Comparison of ENCODE assay signal across 18 cellular contexts in genomic region chr1:10697621-10698160, GRCh38.
DNase-seq lines count a peak whose midpoint lies in the region; ATAC-seq, FAIRE-seq and TF ChIP-seq lines count a peak whose summit lies in the region.
"Had no signal": no experiment of that assay in that cellular context is flagged by ENCODE, and none has a peak within 500 bp of the region (broad histone marks: within the 10 kb centered on the region; RNA-seq: fewer than 3 reads in every experiment).

No MANE protein-coding gene starts in this region.

- WGBS in neuronal stem cell (ENCODE audit: extremely low coverage in 2 of 2, insufficient read length in 2 of 2, insufficient replicate concordance in 1 of 2), 2 donors, result no CpG with 5 or more reads among the region's 25 CpGs

- no peak overlapping the region for H3K4ac ChIP-seq in neuronal stem cell (ENCODE audit: low read length)

- H3K4me3 ChIP-seq in neuronal stem cell (ENCODE audit: low read length in 2 of 2) (peak overlapping the region in 1 of 2 donors; percentile 4), vagina (no peak overlapping the region)
- H3K4me3 ChIP-seq: BLaER1, SJCRH30 had no signal

- H3K4me1 Mint-ChIP-seq in activated naive CD4-positive, alpha-beta T cell treated with anti-CD3 and anti-CD28 coated beads, Interleukin-2, amount 50 U/mL, for 24 hours, result peaks cover 27% of the 10 kb centered on the region
- peaks cover 20% of the 10 kb centered on the region for H3K4me1 Mint-ChIP-seq in activated naive CD4-positive, alpha-beta T cell treated with anti-CD3 and anti-CD28 coated beads for 36 hours (ENCODE audit: low read depth)

- no peak for DNase-seq in activated naive CD4-positive, alpha-beta T cell treated with anti-CD3 and anti-CD28 coated beads for 36 hours
- DNase-seq in neuronal stem cell (ENCODE audit: low spot score) (no peak), vagina (ENCODE audit: extremely low spot score in 2 of 2) (no peak), GM12891 (ENCODE audit: insufficient read length, low spot score) (no peak), NCI-H748 treated with DMSO at 0.1 percent for 48 hours (lab: John Stamatoyannopoulos, UW) (no peak), Right ventricle myocardium superior (no peak)
- DNase-seq: 8988T; Kasumi-1; NCI-H187; NCI-H345; NCI-H69; NK-92 treated with Interleukin-12 subunit alpha and Interleukin-12 subunit beta, amount 100 ng/mL, for 24 hours; RPMI8226; SJCRH30 had no signal

- H3K18ac ChIP-seq in neuronal stem cell (ENCODE audit: low read length), result peak overlapping the region; percentile 89

- H3K14ac ChIP-seq in neuronal stem cell (ENCODE audit: low read length), result peak overlapping the region; percentile 89

- TF ChIP-seq CTCF in VCaP (conservative IDR thresholded peaks at IDR 0.05) (no peak), vagina (IDR thresholded peaks at IDR 0.05) (no peak)

- peak overlapping the region; percentile 60 for H3K27ac Mint-ChIP-seq in activated naive CD4-positive, alpha-beta T cell treated with anti-CD3 and anti-CD28 coated beads, Interleukin-2, amount 50 U/mL, for 24 hours
- H3K27ac Mint-ChIP-seq in activated naive CD4-positive, alpha-beta T cell treated with anti-CD3 and anti-CD28 coated beads for 36 hours, result no peak overlapping the region
- H3K27ac Mint-ChIP-seq: HFFc6 had no signal

- peak overlapping the region; percentile 97 for H2AK5ac ChIP-seq in neuronal stem cell (ENCODE audit: low read depth, low read length)

- intact Hi-C loops in activated naive CD4-positive, alpha-beta T cell treated with anti-CD3 and anti-CD28 coated beads for 36 hours (cut with micrococcal nuclease), result no loop called here
- intact Hi-C loops in vagina (cut with DNase I), result no loop called here
- intact Hi-C loops in Right ventricle myocardium superior (cut with DNase I), result no loop called here

- H3K79me1 ChIP-seq in neuronal stem cell (ENCODE audit: low read depth, low read length), result no peaks in the 10 kb centered on the region

- no peaks in the 10 kb centered on the region for H3K9me3 Mint-ChIP-seq in activated naive CD4-positive, alpha-beta T cell treated with anti-CD3 and anti-CD28 coated beads, Interleukin-2, amount 50 U/mL, for 24 hours
- no peaks in the 10 kb centered on the region for H3K9me3 Mint-ChIP-seq in activated naive CD4-positive, alpha-beta T cell treated with anti-CD3 and anti-CD28 coated beads for 36 hours
- H3K9me3 Mint-ChIP-seq: HFFc6 had no signal

- no peaks in the 10 kb centered on the region for H3K36me3 Mint-ChIP-seq in activated naive CD4-positive, alpha-beta T cell treated with anti-CD3 and anti-CD28 coated beads, Interleukin-2, amount 50 U/mL, for 24 hours
- H3K36me3 Mint-ChIP-seq in activated naive CD4-positive, alpha-beta T cell treated with anti-CD3 and anti-CD28 coated beads for 36 hours (ENCODE audit: low read depth), result no peaks in the 10 kb centered on the region

- H3K27me3 ChIP-seq in neuronal stem cell (ENCODE audit: control insufficient read depth in 3 of 3, insufficient read depth in 3 of 3, low read depth in 1 of 3, low read length in 3 of 3) (peaks cover 0 to 65% (median 14%) of the 10 kb centered on the region in 3 experiments), vagina (no peaks in the 10 kb centered on the region)

- ATAC-seq in Right ventricle myocardium superior (ENCODE audit: poor library complexity), result no peak

- CTCF ChIA-PET in activated naive CD4-positive, alpha-beta T cell treated with anti-CD3 and anti-CD28 coated beads for 36 hours (lab: Charles Lee), result no interaction called here

- peak overlapping the region; percentile 98 for H2BK15ac ChIP-seq in neuronal stem cell (ENCODE audit: low read length)

- H3K27ac ChIP-seq in VCaP (peak overlapping the region; percentile 98), neuronal stem cell (replicated peaks; ENCODE audit: low read length) (no peak overlapping the region), vagina (peak overlapping the region; percentile 52)
- H3K27ac ChIP-seq: BLaER1, SJCRH30 had no signal

- H3K36me3 ChIP-seq in neuronal stem cell (replicated peaks in 1 of 2; ENCODE audit: control insufficient read depth in 2 of 2, insufficient read depth in 2 of 2, low read length in 2 of 2), result no peaks in the 10 kb centered on the region
- H3K36me3 ChIP-seq in vagina, result no peaks in the 10 kb centered on the region
- H3K36me3 ChIP-seq: BLaER1, SJCRH30 had no signal

- TF ChIP-seq POLR2A in vagina (IDR thresholded peaks at IDR 0.05) (no peak), GM12891 (IDR thresholded peaks at IDR 0.05; ENCODE audit: low read depth, low read length) (no peak)

- H4K8ac ChIP-seq in neuronal stem cell (ENCODE audit: low read depth, low read length), result no peak overlapping the region

- no peak for FAIRE-seq in GM12891 (lab: Jason Lieb, UNC)

- peak overlapping the region; percentile 58 for H2BK12ac ChIP-seq in neuronal stem cell (ENCODE audit: low read length)

- no peaks in the 10 kb centered on the region for H3K9me3 ChIP-seq in neuronal stem cell (replicated peaks in 1 of 2; ENCODE audit: control insufficient read depth in 2 of 2, insufficient read depth in 1 of 2, low read depth in 1 of 2, low read length in 2 of 2)
- no peaks in the 10 kb centered on the region for H3K9me3 ChIP-seq in vagina
- H3K9me3 ChIP-seq: BLaER1, SJCRH30 had no signal

- no peaks in the 10 kb centered on the region for H3K27me3 Mint-ChIP-seq in activated naive CD4-positive, alpha-beta T cell treated with anti-CD3 and anti-CD28 coated beads, Interleukin-2, amount 50 U/mL, for 24 hours
- peaks cover 2% of the 10 kb centered on the region for H3K27me3 Mint-ChIP-seq in activated naive CD4-positive, alpha-beta T cell treated with anti-CD3 and anti-CD28 coated beads for 36 hours (ENCODE audit: low read depth)

- no peak overlapping the region for H2BK5ac ChIP-seq in neuronal stem cell (ENCODE audit: low read length)

- H4K91ac ChIP-seq in neuronal stem cell (ENCODE audit: low read depth, low read length, poor library complexity), result no peak overlapping the region

- H3K4me1 ChIP-seq in neuronal stem cell (ENCODE audit: control insufficient read depth in 2 of 2, insufficient read depth in 1 of 2, low read depth in 1 of 2, low read length in 2 of 2) (peaks cover 4 to 6% of the 10 kb centered on the region in 2 donors), vagina (peaks cover 49% of the 10 kb centered on the region)

- H3K4me2 ChIP-seq in neuronal stem cell (ENCODE audit: insufficient read depth, low read length, poor library complexity, severe bottlenecking), result no peak overlapping the region
- H3K4me2 ChIP-seq: BLaER1 had no signal

- peak overlapping the region; percentile 27 for H3K4me3 Mint-ChIP-seq in activated naive CD4-positive, alpha-beta T cell treated with anti-CD3 and anti-CD28 coated beads, Interleukin-2, amount 50 U/mL, for 24 hours
- no peak overlapping the region for H3K4me3 Mint-ChIP-seq in activated naive CD4-positive, alpha-beta T cell treated with anti-CD3 and anti-CD28 coated beads for 36 hours
- H3K4me3 Mint-ChIP-seq: HFFc6 had no signal

- no peak overlapping the region for H3K9ac ChIP-seq in neuronal stem cell (ENCODE audit: low read depth, low read length, poor library complexity)
- H3K9ac ChIP-seq: BLaER1 had no signal

- no peak overlapping the region for H2BK120ac ChIP-seq in neuronal stem cell (ENCODE audit: low read depth, low read length)

- H3K23ac ChIP-seq in neuronal stem cell (ENCODE audit: low read depth, low read length, poor library complexity), result peak overlapping the region; percentile 65

- no peak overlapping the region for H2AFZ ChIP-seq in neuronal stem cell (ENCODE audit: low read length)

TF ChIP-seq in GM12891, 5 proteins besides CTCF, POLR2A, EP300 and RAD21:
- TF ChIP-seq PAX5 (IDR thresholded peaks at IDR 0.05; ENCODE audit: insufficient read depth, low read length, severe bottlenecking) (no peak), POU2F2 (IDR thresholded peaks at IDR 0.05; ENCODE audit: low read depth, low read length) (no peak), SPI1 (IDR thresholded peaks at IDR 0.05; ENCODE audit: low read depth, low read length) (no peak), TAF1 (IDR thresholded peaks at IDR 0.05; ENCODE audit: low read depth, low read length) (no peak), POLR2AphosphoS5 (IDR thresholded peaks at IDR 0.05; ENCODE audit: low read depth, low read length) (no peak)
